In genomic region chr1:241253491-241253890, GRCh38 we compare ENCODE assay signal across 21 cellular contexts.
DNase-seq lines count a peak whose midpoint lies in the region; ATAC-seq and TF ChIP-seq lines count a peak whose summit lies in the region.
"Had no signal": no experiment of that assay in that cellular context is flagged by ENCODE, and none has a peak within 500 bp of the region (broad histone marks: within the 10 kb centered on the region; RNA-seq: fewer than 3 reads in every experiment).

No MANE protein-coding gene starts in this region.

- H3K4me3 ChIP-seq in breast epithelium, result no peak overlapping the region
- H3K4me3 ChIP-seq: heart left ventricle, upper lobe of left lung had no signal

- H3K27ac Mint-ChIP-seq in MCF 10A (ENCODE audit: low read depth, unreplicated experiment), result no peak overlapping the region
- H3K27ac Mint-ChIP-seq in naive thymus-derived CD8-positive, alpha-beta T cell, result no peak overlapping the region
- H3K27ac Mint-ChIP-seq: activated naive CD8-positive, alpha-beta T cell treated with anti-CD3 and anti-CD28 coated beads, Interleukin-2, amount 50 U/mL, for 24 hours; activated T-helper 2 cell treated with anti-CD3 and anti-CD28 coated beads, Interferon-gamma antibody, Interleukin-2, Interleukin-4, amounts not matched to agents 10 μg/mL and 5 μg/mL and 100 μg/mL, durations not matched to agents 14 hours and 24 hours and 36 hours; stimulated activated naive CD8-positive, alpha-beta T cell treated with anti-CD3 and anti-CD28 coated beads, Interleukin-15, amount 100 ng/mL, for 72 hours had no signal

- BruUV-seq in MCF 10A (replicated peaks; lab: Mats Ljungman, UMichigan), result no TSS peak

- H3K4me3 Mint-ChIP-seq in MCF 10A (ENCODE audit: unreplicated experiment), result no peak overlapping the region
- H3K4me3 Mint-ChIP-seq in naive thymus-derived CD8-positive, alpha-beta T cell, result no peak overlapping the region
- H3K4me3 Mint-ChIP-seq: activated naive CD8-positive, alpha-beta T cell treated with anti-CD3 and anti-CD28 coated beads, Interleukin-2, amount 50 U/mL, for 24 hours; stimulated activated naive CD8-positive, alpha-beta T cell treated with anti-CD3 and anti-CD28 coated beads, Interleukin-15, amount 100 ng/mL, for 72 hours had no signal

- no peaks in the 10 kb centered on the region for H3K27me3 ChIP-seq in breast epithelium
- H3K27me3 ChIP-seq: heart left ventricle, upper lobe of left lung had no signal

- H3K36me3 ChIP-seq in breast epithelium, result no peaks in the 10 kb centered on the region
- H3K36me3 ChIP-seq: heart left ventricle, upper lobe of left lung had no signal

- intact Hi-C loops in MCF 10A (cut with micrococcal nuclease) (no loop called here), breast epithelium (cut with DNase I; ENCODE audit: low total_unique reads) (no loop called here)

- peaks cover 7% of the 10 kb centered on the region for H3K4me1 Mint-ChIP-seq in MCF 10A (ENCODE audit: insufficient read depth, unreplicated experiment)
- no peaks in the 10 kb centered on the region for H3K4me1 Mint-ChIP-seq in naive thymus-derived CD8-positive, alpha-beta T cell
- H3K4me1 Mint-ChIP-seq: stimulated activated naive CD8-positive, alpha-beta T cell treated with anti-CD3 and anti-CD28 coated beads, Interleukin-15, amount 100 ng/mL, for 72 hours had no signal

- H3K27me3 Mint-ChIP-seq in MCF 10A (ENCODE audit: insufficient read depth, unreplicated experiment), result no peaks in the 10 kb centered on the region
- no peaks in the 10 kb centered on the region for H3K27me3 Mint-ChIP-seq in naive thymus-derived CD8-positive, alpha-beta T cell
- H3K27me3 Mint-ChIP-seq: activated naive CD8-positive, alpha-beta T cell treated with anti-CD3 and anti-CD28 coated beads, Interleukin-2, amount 50 U/mL, for 24 hours; stimulated activated naive CD8-positive, alpha-beta T cell treated with anti-CD3 and anti-CD28 coated beads, Interleukin-15, amount 100 ng/mL, for 72 hours had no signal

- ATAC-seq in GM21367 (IDR thresholded peaks at IDR 0.05; ENCODE audit: unreplicated experiment), result no peak
- ATAC-seq in naive thymus-derived CD8-positive, alpha-beta T cell, result no peak
- ATAC-seq: activated naive CD8-positive, alpha-beta T cell treated with anti-CD3 and anti-CD28 coated beads, Interleukin-2, amount 50 U/mL, for 24 hours; HCT116; heart left ventricle; stimulated activated naive CD8-positive, alpha-beta T cell treated with anti-CD3 and anti-CD28 coated beads, Interleukin-15, amount 100 ng/mL, for 72 hours had no signal

- H3K9me3 ChIP-seq in breast epithelium, result peaks cover 0 to 3% of the 10 kb centered on the region in 2 donors
- H3K9me3 ChIP-seq: upper lobe of left lung had no signal

- H3K4me1 ChIP-seq in breast epithelium, result no peaks in the 10 kb centered on the region
- H3K4me1 ChIP-seq: heart left ventricle, upper lobe of left lung had no signal

- POLR2A ChIA-PET in MCF 10A (lab: Yijun Ruan, JAX), result no interaction called here
- POLR2A ChIA-PET in naive thymus-derived CD8-positive, alpha-beta T cell (lab: Charles Lee), result no interaction called here

- TF ChIP-seq CTCF in MCF 10A (IDR thresholded peaks at IDR 0.05; ENCODE audit: unreplicated experiment) (no peak), breast epithelium (IDR thresholded peaks at IDR 0.05) (no peak)

- H3K27ac ChIP-seq in breast epithelium, result no peak overlapping the region
- H3K27ac ChIP-seq: heart left ventricle, upper lobe of left lung had no signal

- no peaks in the 10 kb centered on the region for H3K36me3 Mint-ChIP-seq in MCF 10A (ENCODE audit: insufficient read depth, unreplicated experiment)
- peaks cover 0 to 6% (median 0%) of the 10 kb centered on the region in 3 donors for H3K36me3 Mint-ChIP-seq in naive thymus-derived CD8-positive, alpha-beta T cell

- CTCF ChIA-PET in MCF 10A (lab: Yijun Ruan, JAX), result interaction anchor here (1.4 kb wide), 1 partner anchor 232 kb away, joined by 4 read pairs; no protein-coding TSS in a partner anchor

- no peak for TF ChIP-seq POLR2A in breast epithelium (IDR thresholded peaks at IDR 0.05)

- H3K9me3 Mint-ChIP-seq in MCF 10A (ENCODE audit: unreplicated experiment), result peaks cover 16% of the 10 kb centered on the region
- peaks cover 1 to 18% (median 10%) of the 10 kb centered on the region in 9 donors for H3K9me3 Mint-ChIP-seq in naive thymus-derived CD8-positive, alpha-beta T cell

- DNase-seq in MCF 10A (ENCODE audit: unreplicated experiment), result peak; percentile 29
- DNase-seq in breast epithelium (ENCODE audit: low spot score in 2 of 2), result no peak
- peak; percentile 23 for DNase-seq in amniotic stem cell (lab: John Stamatoyannopoulos, UW)
- DNase-seq in iris pigment epithelial cell (ENCODE audit: low read depth), result peak; percentile 8
- DNase-seq in NCI-H774 (lab: John Stamatoyannopoulos, UW), result no peak
- DNase-seq in dermis blood vessel endothelial cell, result no peak
- DNase-seq in naive thymus-derived CD8-positive, alpha-beta T cell, result no peak
- DNase-seq: 8988T; activated naive CD8-positive, alpha-beta T cell treated with anti-CD3 and anti-CD28 coated beads, Interleukin-2, amount 50 U/mL, for 24 hours; C1 segment of cervical spinal cord; erythroblast; GDM1; heart left ventricle; NCI-H1930; small intestine; stimulated activated CD4-positive, alpha-beta T cell treated with anti-CD3 and anti-CD28 coated beads, Interleukin-2, amount 100 ng/mL, for 48 hours; stimulated activated naive CD8-positive, alpha-beta T cell treated with anti-CD3 and anti-CD28 coated beads, Interleukin-15, amount 100 ng/mL, for 72 hours; upper lobe of left lung had no signal

Comparison
In these comparisons a context has a peak if more than half of its experiments do, and no peak if none do; other contexts are left out.
1. DNase-seq: peak in MCF 10A (single experiment), amniotic stem cell (single experiment) and iris pigment epithelial cell (single experiment); none in breast epithelium (0 of 2), NCI-H774 (single experiment), dermis blood vessel endothelial cell (single experiment) and naive thymus-derived CD8-positive, alpha-beta T cell (0 of 10).